Comparison of ENCODE assay signal across 8 cellular contexts in genomic region chr13:39616087-39616694, GRCh38. TPM values are rescaled to one million over a fixed set of nuclear protein-coding genes. Genes with fewer than 3 reads are reported as not detected.
DNase-seq lines count a peak whose midpoint lies in the region; ATAC-seq and TF ChIP-seq lines count a peak whose summit lies in the region.

No MANE protein-coding gene starts in this region.

- peaks cover 5% of the 10 kb centered on the region for H3K27me3 Mint-ChIP-seq in neural progenitor cell (ENCODE audit: insufficient read depth, low read depth)

- peaks cover 5% of the 10 kb centered on the region for H3K4me1 ChIP-seq in neural progenitor cell

- H3K27ac ChIP-seq in neural progenitor cell: no peak overlapping the region

- no peaks in the 10 kb centered on the region for H3K79me2 ChIP-seq in neural progenitor cell (ENCODE audit: low read depth)

- H4K20me1 ChIP-seq in neural progenitor cell (ENCODE audit: low read depth): no peaks in the 10 kb centered on the region

- no peaks in the 10 kb centered on the region for H3K9me3 ChIP-seq in neural progenitor cell (ENCODE audit: low read depth)

- ATAC-seq in HG03159 (IDR thresholded peaks at IDR 0.05; ENCODE audit: unreplicated experiment) (peak; percentile 86), GM19455 (IDR thresholded peaks at IDR 0.05; ENCODE audit: unreplicated experiment) (no peak)

- no peak overlapping the region for H3K27ac Mint-ChIP-seq in neural progenitor cell

- TF ChIP-seq CTCF in GM12875 (IDR thresholded peaks at IDR 0.05; ENCODE audit: borderline replicate concordance, insufficient read depth, low read depth, low read length) (peak; percentile 84), neural progenitor cell (IDR thresholded peaks at IDR 0.05) (peak; percentile 89)

- H3K9ac ChIP-seq in neural progenitor cell: no peak overlapping the region

- no peak overlapping the region for H3K4me3 Mint-ChIP-seq in neural progenitor cell

- in situ Hi-C loops in ACHN (cut with HindIII; ENCODE audit: low pct_ligation_motif_present, low pct_unique_long_range_greater_than_20kb, low sequenced_read_pairs): loop anchor here (25.0 kb wide), 1 partner anchor 204 kb away; no protein-coding TSS in a partner anchor

- no peak overlapping the region for H3K4me2 ChIP-seq in neural progenitor cell

- DNase-seq in ACHN (peak; percentile 65), NCI-H524 treated with DMSO at 0.1 percent for 48 hours (lab: John Stamatoyannopoulos, UW) (peak; percentile 33), fibroblast of the conjunctiva (ENCODE audit: low read depth) (peak; percentile 64), neural progenitor cell (ENCODE audit: low spot score) (peak; percentile 84)
- DNase-seq in activated CD4-positive, alpha-beta T cell treated with anti-CD3 and anti-CD28 coated beads, Interleukin-2, amount 50 U/mL, for 4 hours: peak; percentile 8 to 15

- no peaks in the 10 kb centered on the region for H3K27me3 ChIP-seq in neural progenitor cell

- H3K4me3 ChIP-seq in GM12875 (ENCODE audit: low read depth, low read length): no peak overlapping the region
- no peak overlapping the region for H3K4me3 ChIP-seq in neural progenitor cell

- no peaks in the 10 kb centered on the region for H3F3A ChIP-seq in neural progenitor cell (ENCODE audit: low read depth)

- no peaks in the 10 kb centered on the region for H3K36me3 ChIP-seq in neural progenitor cell

- no peaks in the 10 kb centered on the region for H3K36me3 Mint-ChIP-seq in neural progenitor cell

- H2AFZ ChIP-seq in neural progenitor cell (replicated peaks): peak overlapping the region; percentile 47

- no peaks in the 10 kb centered on the region for H3K9me3 Mint-ChIP-seq in neural progenitor cell

- peaks cover 2% of the 10 kb centered on the region for H3K4me1 Mint-ChIP-seq in neural progenitor cell

RNA-seq across cellular contexts. Expression of gene LHFPL6, which starts 13.2 kb away (rescaled TPM):
- total RNA-seq in neural progenitor cell (ENCODE audit: low replicate concordance): 1.7 and 3.0 TPM in 2 replicates

RNA-seq across cellular contexts. Expression of gene COG6, which starts 39.3 kb away (rescaled TPM):
- 18.9 and 33.1 TPM in 2 replicates for total RNA-seq in neural progenitor cell (ENCODE audit: low replicate concordance)

Comparison
In these comparisons a context has a peak if more than half of its experiments do, and no peak if none do; other contexts are left out.
1. DNase-seq: peak in every context shown above with its lines; median percentile 84 in neural progenitor cell; 65 in ACHN; 64 in fibroblast of the conjunctiva; 33 in NCI-H524 treated with DMSO at 0.1 percent for 48 hours; 12 in activated CD4-positive, alpha-beta T cell treated with anti-CD3 and anti-CD28 coated beads, Interleukin-2, amount 50 U/mL, for 4 hours.